Comparison of ENCODE assay signal across 9 cellular contexts in the genomic region with DNA sequence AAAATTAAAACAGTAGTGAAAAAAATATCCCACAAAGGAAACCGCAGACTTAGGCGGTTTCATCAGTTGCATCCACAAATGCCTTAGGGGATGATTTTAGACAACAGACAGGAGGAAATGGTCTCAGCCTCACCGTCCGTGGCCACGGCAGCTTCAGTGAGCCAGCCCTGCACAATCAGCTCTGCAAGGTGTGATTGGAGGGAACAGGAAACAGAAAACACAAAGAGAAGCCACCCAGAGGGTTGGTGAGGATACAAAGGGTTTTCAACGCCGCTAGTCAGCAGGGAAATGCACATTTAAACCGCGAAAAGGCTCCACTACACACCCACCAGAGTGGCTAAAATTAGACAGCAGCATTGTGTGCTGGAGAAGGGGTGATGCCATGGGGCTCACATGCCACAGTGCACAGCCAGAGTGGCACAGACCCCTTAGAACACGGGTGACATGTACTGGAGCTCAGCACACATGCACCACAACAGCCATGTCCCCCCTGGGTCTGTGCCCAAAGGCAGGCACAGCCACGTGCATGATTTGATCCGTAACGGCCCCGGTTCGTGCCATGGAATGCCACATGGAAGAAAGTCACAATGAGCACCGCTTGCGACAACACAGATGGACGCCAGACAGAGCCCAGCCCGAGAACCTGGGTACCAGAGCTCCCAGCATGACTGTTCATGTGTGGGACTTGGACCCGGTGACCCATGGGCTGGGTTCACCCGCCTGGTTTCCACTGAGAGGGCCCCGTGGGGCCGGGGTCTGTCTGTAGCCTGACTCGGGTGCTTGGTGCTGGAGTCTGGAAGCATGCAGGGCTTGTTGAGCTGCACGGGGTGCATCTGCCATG. TPM values are rescaled to one million over a fixed set of nuclear protein-coding genes. Genes with fewer than 3 reads are reported as not detected.
A peak's percentile ranks its signal among the peaks of the same experiment; 100 is the strongest.
DNase-seq lines count a peak whose midpoint lies in the region; ATAC-seq and TF ChIP-seq lines count a peak whose summit lies in the region.
"Had no signal": no experiment of that assay in that cellular context is flagged by ENCODE, and none has a peak within 500 bp of the region (broad histone marks: within the 10 kb centered on the region; RNA-seq: fewer than 3 reads in every experiment).

No MANE protein-coding gene starts in this region.

- no peak overlapping the region for H3K9ac ChIP-seq in OCI-LY3 (ENCODE audit: low read length)

- ATAC-seq in CD4-positive, alpha-beta T cell (ENCODE audit: poor library complexity) = peak; percentile 37
- peak; percentile 82 for ATAC-seq in GM18909 (IDR thresholded peaks at IDR 0.05; ENCODE audit: poor library complexity, unreplicated experiment)
- ATAC-seq in HG03066 (IDR thresholded peaks at IDR 0.05; ENCODE audit: low read depth, unreplicated experiment) = peak; percentile 63

- H3K4me3 Mint-ChIP-seq in CD4-positive, alpha-beta T cell = peak overlapping the region; percentile 82
- H3K4me3 Mint-ChIP-seq: neural crest cell had no signal

- H3K79me2 ChIP-seq in OCI-LY3 (ENCODE audit: low read length) = no peaks in the 10 kb centered on the region

- CTCF ChIA-PET in CD4-positive, alpha-beta T cell (lab: Charles Lee) = no interaction called here

- H3K4me1 Mint-ChIP-seq in CD4-positive, alpha-beta T cell (ENCODE audit: low read depth) = peaks cover 84% of the 10 kb centered on the region
- H3K4me1 Mint-ChIP-seq: neural crest cell had no signal

- H3K36me3 ChIP-seq in OCI-LY3 (replicated peaks; ENCODE audit: low read depth, low read length) = peaks cover 11% of the 10 kb centered on the region

- H3K27me3 Mint-ChIP-seq in CD4-positive, alpha-beta T cell = no peaks in the 10 kb centered on the region

- peaks cover 53% of the 10 kb centered on the region for H3K4me1 ChIP-seq in OCI-LY3 (ENCODE audit: low read length)

- no peak overlapping the region for H3K27ac ChIP-seq in CD4-positive, alpha-beta T cell (ENCODE audit: low read depth, low read length)
- H3K27ac ChIP-seq in OCI-LY3 (ENCODE audit: low read length) = no peak overlapping the region

- peak overlapping the region; percentile 63 for H3K4me2 ChIP-seq in OCI-LY3 (ENCODE audit: low read length)

- DNase-seq in CD4-positive, alpha-beta T cell = peak in 7 of 10 experiments; percentile 23 to 40 (median 37)
- DNase-seq in central memory CD4-positive, alpha-beta T cell = peak; percentile 63
- DNase-seq in HUDEP-2 (lab: John Stamatoyannopoulos, UW; ENCODE audit: unreplicated experiment in 76 of 76) (no peak), DMS 273 treated with DMSO at 0.1 percent for 48 hours (lab: John Stamatoyannopoulos, UW) (no peak), SHP77 treated with DMSO at 0.1 percent for 48 hours (lab: John Stamatoyannopoulos, UW) (no peak)

- intact Hi-C loops in CD4-positive, alpha-beta T cell (cut with DNase I, micrococcal nuclease) = loop anchor here (2.0 to 10.0 kb wide), 2 partner anchors 14 to 58 kb away; no protein-coding TSS in a partner anchor

- peak overlapping the region; percentile 65; the same call in 1 of the 2 replicates for H2AFZ ChIP-seq in OCI-LY3 (ENCODE audit: low read depth, low read length)

- POLR2A ChIA-PET in CD4-positive, alpha-beta T cell (lab: Charles Lee) = interaction anchor here (0.5 to 4.5 kb wide), 8 partner anchors 11 to 108 kb away, joined by 3 to 44 read pairs (median 4); a partner anchor contains a TSS

- no peak for TF ChIP-seq CTCF in CD4-positive, alpha-beta T cell (IDR thresholded peaks at IDR 0.05)
- TF ChIP-seq CTCF in OCI-LY3 (IDR thresholded peaks at IDR 0.05; ENCODE audit: low read depth, low read length) = no peak

- peaks cover 25% of the 10 kb centered on the region for H3K36me3 Mint-ChIP-seq in CD4-positive, alpha-beta T cell (ENCODE audit: low read depth)

- no peaks in the 10 kb centered on the region for H3K27me3 ChIP-seq in CD4-positive, alpha-beta T cell (ENCODE audit: control insufficient read depth, insufficient read depth, low read length)
- no peaks in the 10 kb centered on the region for H3K27me3 ChIP-seq in OCI-LY3 (ENCODE audit: low read depth, low read length)

- no peak overlapping the region for H3K4me3 ChIP-seq in OCI-LY3 (ENCODE audit: low read length)

- peaks cover 6% of the 10 kb centered on the region for H3K9me3 Mint-ChIP-seq in CD4-positive, alpha-beta T cell

- peak overlapping the region; percentile 95 for H3K27ac Mint-ChIP-seq in CD4-positive, alpha-beta T cell

- H3K9me3 ChIP-seq in CD4-positive, alpha-beta T cell (ENCODE audit: control insufficient read depth, low read length) = peaks cover 4% of the 10 kb centered on the region
- H3K9me3 ChIP-seq in OCI-LY3 (ENCODE audit: insufficient read depth, low read length) = peaks cover 7% of the 10 kb centered on the region; the same call in 1 of the 2 replicates

- H4K20me1 ChIP-seq in OCI-LY3 (ENCODE audit: insufficient read depth, low read length) = no peaks in the 10 kb centered on the region

RNA-seq across cellular contexts. Expression of a gene that starts 18.3 kb away (rescaled TPM):
- under 1 TPM; 0.55 to 0.84 TPM for total RNA-seq in CD4-positive, alpha-beta T cell

RNA-seq across cellular contexts. Expression of a gene that starts 31.7 kb away (rescaled TPM):
- 10 to 100 TPM; 47.2 to 47.4 TPM for total RNA-seq in CD4-positive, alpha-beta T cell

Comparison
In these comparisons a context has a peak if more than half of its experiments do, and no peak if none do; other contexts are left out.
1. DNase-seq: peak in CD4-positive, alpha-beta T cell (7 of 10) and central memory CD4-positive, alpha-beta T cell (single experiment); none in HUDEP-2 (0 of 76), DMS 273 treated with DMSO at 0.1 percent for 48 hours (single experiment) and SHP77 treated with DMSO at 0.1 percent for 48 hours (single experiment).
2. Peak in every context shown above with its lines, with median percentiles within 50 percentile points of each other: ATAC-seq.